In the genomic region with DNA sequence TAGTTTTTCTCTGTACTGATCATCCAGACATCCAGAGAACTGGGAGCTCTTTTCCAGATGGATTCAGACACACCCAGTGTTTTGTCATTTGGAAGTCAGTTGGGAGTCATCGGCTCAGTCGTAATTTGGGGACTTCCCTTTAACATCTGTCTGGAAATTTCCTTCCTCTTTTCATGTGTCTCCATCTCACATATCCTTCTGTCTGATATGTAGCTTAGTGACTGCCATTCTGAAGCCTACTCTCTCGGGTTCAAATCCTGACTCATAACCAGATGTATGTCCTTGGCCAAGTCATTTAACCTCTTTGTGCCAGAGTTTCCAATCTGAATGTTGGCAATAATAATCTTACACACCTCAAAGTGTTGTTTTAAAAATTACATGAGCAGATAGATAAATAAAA, we compare ENCODE assay signal across 1 cellular context.
TF ChIP-seq lines count a peak whose summit lies in the region.

No MANE protein-coding gene starts in this region.

TF ChIP-seq in HepG2, 621 proteins besides CTCF, POLR2A, EP300 and RAD21:
- TF ChIP-seq TCF7L2 (IDR thresholded peaks at IDR 0.05; ENCODE audit: low read depth, low read length) = no peak
- no peak for TF ChIP-seq HMG20B (CRISPR knock-in tag; conservative IDR thresholded peaks at IDR 0.05)
- no peak for TF ChIP-seq EHMT2 (IDR thresholded peaks at IDR 0.05; ENCODE audit: borderline replicate concordance, low read depth, low read length)
- no peak for TF ChIP-seq ZNF205 (CRISPR knock-in tag; IDR thresholded peaks at IDR 0.05)
- no peak for TF ChIP-seq ZNF879 (CRISPR knock-in tag; IDR thresholded peaks at IDR 0.05)
- TF ChIP-seq, protein P1, sequence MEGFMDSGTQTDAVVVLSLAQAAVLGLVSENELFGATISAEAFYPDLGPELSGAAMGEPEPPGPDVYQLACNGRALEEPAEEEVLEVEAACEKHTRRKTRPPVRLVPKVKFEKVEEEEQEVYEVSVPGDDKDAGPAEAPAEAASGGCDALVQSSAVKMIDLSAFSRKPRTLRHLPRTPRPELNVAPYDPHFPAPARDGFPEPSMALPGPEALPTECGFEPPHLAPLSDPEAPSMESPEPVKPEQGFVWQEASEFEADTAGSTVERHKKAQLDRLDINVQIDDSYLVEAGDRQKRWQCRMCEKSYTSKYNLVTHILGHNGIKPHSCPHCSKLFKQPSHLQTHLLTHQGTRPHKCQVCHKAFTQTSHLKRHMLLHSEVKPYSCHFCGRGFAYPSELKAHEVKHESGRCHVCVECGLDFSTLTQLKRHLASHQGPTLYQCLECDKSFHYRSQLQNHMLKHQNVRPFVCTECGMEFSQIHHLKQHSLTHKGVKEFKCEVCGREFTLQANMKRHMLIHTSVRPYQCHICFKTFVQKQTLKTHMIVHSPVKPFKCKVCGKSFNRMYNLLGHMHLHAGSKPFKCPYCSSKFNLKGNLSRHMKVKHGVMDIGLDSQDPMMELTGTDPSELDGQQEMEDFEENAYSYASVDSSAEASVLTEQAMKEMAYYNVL (CRISPR knock-in tag; IDR thresholded peaks at IDR 0.05; ENCODE audit: borderline replicate concordance) = no peak
- TF ChIP-seq, protein P2, sequence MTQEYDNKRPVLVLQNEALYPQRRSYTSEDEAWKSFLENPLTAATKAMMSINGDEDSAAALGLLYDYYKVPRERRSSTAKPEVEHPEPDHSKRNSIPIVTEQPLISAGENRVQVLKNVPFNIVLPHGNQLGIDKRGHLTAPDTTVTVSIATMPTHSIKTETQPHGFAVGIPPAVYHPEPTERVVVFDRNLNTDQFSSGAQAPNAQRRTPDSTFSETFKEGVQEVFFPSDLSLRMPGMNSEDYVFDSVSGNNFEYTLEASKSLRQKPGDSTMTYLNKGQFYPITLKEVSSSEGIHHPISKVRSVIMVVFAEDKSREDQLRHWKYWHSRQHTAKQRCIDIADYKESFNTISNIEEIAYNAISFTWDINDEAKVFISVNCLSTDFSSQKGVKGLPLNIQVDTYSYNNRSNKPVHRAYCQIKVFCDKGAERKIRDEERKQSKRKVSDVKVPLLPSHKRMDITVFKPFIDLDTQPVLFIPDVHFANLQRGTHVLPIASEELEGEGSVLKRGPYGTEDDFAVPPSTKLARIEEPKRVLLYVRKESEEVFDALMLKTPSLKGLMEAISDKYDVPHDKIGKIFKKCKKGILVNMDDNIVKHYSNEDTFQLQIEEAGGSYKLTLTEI (CRISPR knock-in tag; conservative IDR thresholded peaks at IDR 0.05) = no peak
- TF ChIP-seq PHF21A (CRISPR knock-in tag; IDR thresholded peaks at IDR 0.05) = no peak
- no peak for TF ChIP-seq KDM1A (CRISPR knock-in tag; IDR thresholded peaks at IDR 0.05)
- no peak for TF ChIP-seq CHD4 (IDR thresholded peaks at IDR 0.05; ENCODE audit: borderline replicate concordance, low read length)
- TF ChIP-seq MIER3 (CRISPR knock-in tag; IDR thresholded peaks at IDR 0.05; ENCODE audit: borderline replicate concordance) = no peak
- TF ChIP-seq GLI4 (CRISPR knock-in tag; IDR thresholded peaks at IDR 0.05; ENCODE audit: borderline replicate concordance) = no peak
- TF ChIP-seq, protein P3, sequence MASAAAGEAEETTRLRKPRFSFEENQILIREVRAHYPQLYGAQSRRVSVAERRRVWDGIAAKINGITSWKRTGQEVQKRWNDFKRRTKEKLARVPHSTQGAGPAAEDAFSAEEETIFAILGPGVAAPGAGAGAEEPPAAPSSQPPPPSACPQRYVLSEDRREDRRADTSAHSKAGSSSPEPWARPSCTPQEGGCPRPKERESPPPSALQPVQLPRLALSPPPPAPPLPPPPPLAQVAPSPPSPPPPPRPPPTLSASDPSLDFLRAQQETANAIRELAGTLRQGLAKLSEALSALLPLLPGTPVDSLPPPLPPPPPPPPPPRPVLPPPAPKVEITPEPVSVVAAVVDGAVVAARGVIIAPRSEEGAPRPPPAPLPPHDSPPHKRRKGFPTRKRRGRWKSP (CRISPR knock-in tag; IDR thresholded peaks at IDR 0.05) = no peak
- no peak for TF ChIP-seq FOXK1 (CRISPR knock-in tag; IDR thresholded peaks at IDR 0.05; ENCODE audit: borderline replicate concordance, low read depth)
